ENCODE assay signal across 8 cellular contexts in the genomic region with DNA sequence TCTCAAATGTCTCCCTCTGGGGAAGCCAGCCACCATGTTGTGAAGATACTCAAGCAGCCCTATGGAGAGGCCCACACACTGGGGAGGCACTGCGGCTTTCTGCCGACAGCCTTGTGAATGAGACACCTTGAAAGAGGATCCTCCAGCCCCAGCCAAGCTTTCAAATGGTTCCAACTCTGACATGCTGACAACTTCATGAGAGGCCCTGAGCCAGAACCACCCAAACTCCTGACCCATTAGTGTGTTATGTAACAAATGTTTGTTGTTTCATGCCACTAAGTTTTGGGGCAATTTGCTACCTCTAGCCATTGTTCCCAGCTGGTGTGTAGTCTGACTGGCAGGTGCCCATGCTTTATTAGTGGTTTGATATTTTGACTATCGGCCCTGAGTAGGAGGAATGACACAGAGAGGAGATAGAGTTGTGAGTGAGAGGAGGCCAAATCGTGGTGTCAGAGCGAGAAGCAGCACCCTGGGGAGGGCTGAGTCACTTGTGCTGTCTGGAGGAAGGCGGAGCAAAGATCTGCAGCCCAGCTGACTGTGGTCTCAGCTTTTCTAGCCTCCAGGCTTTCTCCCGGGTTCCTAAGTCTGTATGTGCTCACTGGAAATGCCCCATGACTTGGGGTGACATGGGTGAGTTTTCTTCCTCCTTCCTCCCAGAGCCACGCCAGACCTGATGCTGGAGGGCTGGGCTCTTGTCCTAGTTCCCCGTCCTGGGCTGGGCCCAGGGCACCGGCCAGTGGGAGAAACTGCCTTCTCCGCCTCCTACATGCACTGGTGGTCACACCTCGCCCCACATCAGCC. TPM values are rescaled to one million over a fixed set of nuclear protein-coding genes. Genes with fewer than 3 reads are reported as not detected.
DNase-seq lines count a peak whose midpoint lies in the region; ATAC-seq and TF ChIP-seq lines count a peak whose summit lies in the region.

No MANE protein-coding gene starts in this region.

- intact Hi-C loops in esophagus muscularis mucosa (cut with DNase I) = no loop called here
- intact Hi-C loops in posterior vena cava (cut with DNase I) = no loop called here
- intact Hi-C loops in uterus (cut with DNase I; ENCODE audit: low total_unique reads) = no loop called here

- peak; percentile 80 to 96 for DNase-seq in NOMO-1 (lab: John Stamatoyannopoulos, UW; ENCODE audit: unreplicated experiment in 2 of 2)
- DNase-seq in activated CD8-positive, alpha-beta memory T cell treated with anti-CD3 and anti-CD28 coated beads, Interleukin-2, amount 50 U/mL, for 4 hours = peak; percentile 71
- DNase-seq in esophagus muscularis mucosa (ENCODE audit: extremely low spot score) = no peak
- DNase-seq in posterior vena cava (ENCODE audit: low spot score) = peak; percentile 95
- DNase-seq in uterus = peak; percentile 68 to 73
- DNase-seq in NCI-H1694 treated with DMSO at 0.1 percent for 48 hours (lab: John Stamatoyannopoulos, UW) = no peak

- H3K36me3 ChIP-seq in esophagus muscularis mucosa (no peaks in the 10 kb centered on the region), uterus (no peaks in the 10 kb centered on the region)

- 49% methylated on average over 12 of the region's 12 CpGs for WGBS in esophagus muscularis mucosa

- H3K27ac ChIP-seq in esophagus muscularis mucosa (replicated peaks in 1 of 4) = peak overlapping the region; percentile 54 to 79 (median 70)
- peak overlapping the region; percentile 63 to 66 for H3K27ac ChIP-seq in uterus

- H3K4me3 ChIP-seq in esophagus muscularis mucosa = peak overlapping the region in 2 of 4 donors; percentile 22 to 34
- no peak overlapping the region for H3K4me3 ChIP-seq in uterus

- TF ChIP-seq EP300 in esophagus muscularis mucosa (IDR thresholded peaks at IDR 0.05) = no peak

- H3K27me3 ChIP-seq in esophagus muscularis mucosa (no peaks in the 10 kb centered on the region), uterus (no peaks in the 10 kb centered on the region)

- TF ChIP-seq POLR2A in esophagus muscularis mucosa (IDR thresholded peaks at IDR 0.05; ENCODE audit: low read depth) (no peak), uterus (IDR thresholded peaks at IDR 0.05) (no peak)

- H3K4me1 ChIP-seq in esophagus muscularis mucosa (peaks cover 13 to 29% (median 21%) of the 10 kb centered on the region in 4 donors), uterus (no peaks in the 10 kb centered on the region)

- H3K9me3 ChIP-seq in esophagus muscularis mucosa (no peaks in the 10 kb centered on the region), uterus (no peaks in the 10 kb centered on the region)

- ATAC-seq in GM18508 (IDR thresholded peaks at IDR 0.05; ENCODE audit: insufficient read depth, unreplicated experiment) (peak; percentile 36), HG02840 (IDR thresholded peaks at IDR 0.05; ENCODE audit: low FRiP score, unreplicated experiment) (peak; percentile 63)

- TF ChIP-seq CTCF in esophagus muscularis mucosa (IDR thresholded peaks at IDR 0.05) = no peak
- TF ChIP-seq CTCF in uterus (IDR thresholded peaks at IDR 0.05) = no peak

RNA-seq across cellular contexts. Expression of gene BLM, which starts 56.8 kb away (rescaled TPM):
- total RNA-seq in esophagus muscularis mucosa (1 to 10 TPM in 1 of 4 donors, under 1 TPM in 3; under 0.01 to 1.5 (median 0.73) TPM), posterior vena cava (1 to 10 TPM in 1 of 2 donors, under 1 TPM in 1; 1.00 to 3.1 TPM), uterus (1 to 10 TPM in 1 of 4 donors, under 1 TPM in 3; 0.29 to 5.0 (median 0.48) TPM)

Comparison
In these comparisons a context has a peak if more than half of its experiments do, and no peak if none do; other contexts are left out.
1. DNase-seq: peak in NOMO-1 (2 of 2), activated CD8-positive, alpha-beta memory T cell treated with anti-CD3 and anti-CD28 coated beads, Interleukin-2, amount 50 U/mL, for 4 hours (single experiment), posterior vena cava (single experiment) and uterus (2 of 2); none in esophagus muscularis mucosa (single experiment) and NCI-H1694 treated with DMSO at 0.1 percent for 48 hours (single experiment).